1 cellular context compared by ENCODE assay signal in the genomic region with DNA sequence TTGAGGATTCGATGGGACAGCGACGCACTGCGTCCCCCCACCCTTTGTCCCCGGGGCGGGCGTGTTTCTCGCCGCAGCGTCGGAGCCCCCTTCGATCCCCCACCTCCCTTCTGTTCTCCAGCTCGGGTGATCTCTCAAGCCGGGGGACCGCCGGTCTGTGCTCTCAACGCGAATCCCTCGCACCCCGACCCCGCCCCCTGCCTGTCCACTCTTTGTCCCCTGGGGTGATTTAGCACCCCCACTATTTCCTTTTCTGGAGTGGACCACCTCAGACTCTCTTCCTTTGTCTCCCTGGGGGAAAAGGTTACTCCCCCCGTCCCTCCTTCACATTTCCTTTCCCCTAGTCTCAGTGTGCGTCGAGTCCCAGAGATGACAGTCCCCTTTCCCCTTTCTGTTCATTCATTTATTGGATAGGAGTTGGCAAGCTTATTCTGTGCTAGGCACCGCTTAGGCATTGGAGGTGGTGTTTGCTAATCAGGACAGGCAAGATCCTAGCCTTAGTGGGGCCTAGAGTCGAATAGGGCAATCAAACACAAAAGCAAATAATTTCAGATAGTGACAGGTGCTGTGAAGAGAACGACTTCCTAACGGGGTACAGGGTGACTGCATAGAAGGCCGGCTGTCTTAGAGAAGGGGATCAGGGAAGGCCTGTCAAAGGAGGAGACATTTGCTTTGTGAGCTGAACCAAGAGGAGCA.
TF ChIP-seq lines count a peak whose summit lies in the region.

No MANE protein-coding gene starts in this region.

TF ChIP-seq in HepG2, 621 proteins besides CTCF, POLR2A, EP300 and RAD21 (continued from another document):
- TF ChIP-seq ASH2L (IDR thresholded peaks at IDR 0.05; ENCODE audit: insufficient read length, low read depth, low read length) (peak; percentile 39), MIER2 (CRISPR knock-in tag; IDR thresholded peaks at IDR 0.05) (0 out of 2 replicates have a peak, but pooled peaks have one; percentile 37), ZNF225 (CRISPR knock-in tag; IDR thresholded peaks at IDR 0.05) (0 out of 2 replicates have a peak, but pooled peaks have one; percentile 27)
